In the genomic region with DNA sequence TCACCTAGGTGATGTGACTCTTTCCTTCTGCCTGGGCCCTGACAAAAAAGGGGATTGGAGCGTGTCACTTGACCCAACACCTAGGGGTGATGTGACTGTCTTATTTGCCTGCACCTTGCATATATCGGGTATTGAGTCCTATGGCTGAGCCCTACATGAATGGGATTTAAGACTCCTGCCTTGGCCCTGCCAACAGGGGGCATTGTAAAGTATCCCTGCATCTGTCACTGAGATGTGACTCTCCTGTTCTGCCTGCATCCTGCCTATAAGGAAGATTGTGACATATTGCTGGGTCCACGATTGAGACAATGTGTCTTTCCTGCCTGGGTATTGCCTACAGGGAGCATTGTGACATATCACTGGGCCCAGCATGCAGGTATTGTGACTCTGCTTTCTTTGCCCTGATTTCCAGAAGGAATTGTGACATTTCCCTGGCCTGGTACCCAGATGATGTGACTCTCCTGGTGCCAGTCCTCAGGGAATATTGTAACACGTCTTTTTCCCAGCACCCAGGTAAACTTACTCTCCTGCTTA, we compare ENCODE assay signal across 1 cellular context.
TF ChIP-seq lines count a peak whose summit lies in the region.

No MANE protein-coding gene starts in this region.

TF ChIP-seq in K562, 482 proteins besides CTCF, POLR2A, EP300 and RAD21:
- no peak for TF ChIP-seq ZNF583 (CRISPR knock-in tag; IDR thresholded peaks at IDR 0.05)
TF ChIP-seq in K562: peak in this region for 0.
